10 cellular contexts compared by ENCODE assay signal in genomic region chr12:46524778-46525177, GRCh38.
DNase-seq lines count a peak whose midpoint lies in the region; ATAC-seq lines count a peak whose summit lies in the region.
"Had no signal": no experiment of that assay in that cellular context is flagged by ENCODE, and none has a peak within 500 bp of the region (broad histone marks: within the 10 kb centered on the region; RNA-seq: fewer than 3 reads in every experiment).

No MANE protein-coding gene starts in this region.

- H3K27me3 ChIP-seq in skeletal muscle satellite cell (ENCODE audit: control insufficient read depth, insufficient read depth, low read length) = no peaks in the 10 kb centered on the region

- peak; percentile 20 for DNase-seq in H4 (ENCODE audit: low spot score)
- peak; percentile 92 for DNase-seq in left ventricle myocardium superior
- no peak for DNase-seq in NCI-H345 treated with DMSO at 0.1 percent for 48 hours (lab: John Stamatoyannopoulos, UW; ENCODE audit: unreplicated experiment)
- no peak for DNase-seq in NCI-H1436 treated with DMSO at 0.1 percent for 48 hours (lab: John Stamatoyannopoulos, UW)
- no peak for DNase-seq in NCI-H2081 (lab: John Stamatoyannopoulos, UW)
- DNase-seq: activated B cell treated with CpG ODN at 0.5 μM for 24 hours had no signal

- H3K9me3 Mint-ChIP-seq in activated T-helper 17 cell treated with anti-CD3 and anti-CD28 coated beads, Interleukin-2, amount 50 U/mL, for 72 hours = no peaks in the 10 kb centered on the region

- H3K9me3 ChIP-seq in skeletal muscle satellite cell (replicated peaks; ENCODE audit: low read length) = no peaks in the 10 kb centered on the region

- peak overlapping the region; percentile 78 for H3K4me3 Mint-ChIP-seq in activated T-helper 17 cell treated with anti-CD3 and anti-CD28 coated beads, Interleukin-2, amount 50 U/mL, for 72 hours
- H3K4me3 Mint-ChIP-seq: activated B cell treated with CpG ODN at 0.5 μM for 24 hours had no signal

- no peaks in the 10 kb centered on the region for H3K27me3 Mint-ChIP-seq in activated T-helper 17 cell treated with anti-CD3 and anti-CD28 coated beads, Interleukin-2, amount 50 U/mL, for 72 hours
- H3K27me3 Mint-ChIP-seq: activated B cell treated with CpG ODN at 0.5 μM for 24 hours, IgD-negative memory B cell had no signal

- no peak for ATAC-seq in activated T-helper 17 cell treated with anti-CD3 and anti-CD28 coated beads, Interleukin-2, amount 50 U/mL, for 72 hours (replicated peaks)
- ATAC-seq in left ventricle myocardium superior = peak; percentile 98
- no peak for ATAC-seq in GM21528 (IDR thresholded peaks at IDR 0.05; ENCODE audit: low FRiP score, unreplicated experiment)

- H3K4me3 ChIP-seq in skeletal muscle satellite cell (ENCODE audit: low read length) = peak overlapping the region; percentile 33

- peaks cover 45% of the 10 kb centered on the region for H3K4me1 ChIP-seq in skeletal muscle satellite cell (ENCODE audit: control insufficient read depth, insufficient read depth, low read length)

- H3K36me3 Mint-ChIP-seq in activated T-helper 17 cell treated with anti-CD3 and anti-CD28 coated beads, Interleukin-2, amount 50 U/mL, for 72 hours (ENCODE audit: low read depth) = peaks cover 6% of the 10 kb centered on the region

- peaks cover 19% of the 10 kb centered on the region for H3K4me1 Mint-ChIP-seq in activated T-helper 17 cell treated with anti-CD3 and anti-CD28 coated beads, Interleukin-2, amount 50 U/mL, for 72 hours
- H3K4me1 Mint-ChIP-seq: activated B cell treated with CpG ODN at 0.5 μM for 24 hours had no signal

- intact Hi-C loops in left ventricle myocardium superior (cut with micrococcal nuclease) = loop anchor here (10.0 kb wide), 1 partner anchor 50 kb away; no protein-coding TSS in a partner anchor

- peak overlapping the region; percentile 73 for H3K9ac ChIP-seq in skeletal muscle satellite cell (ENCODE audit: low read depth, low read length)

- H3K4me2 ChIP-seq in skeletal muscle satellite cell (ENCODE audit: low read length) = peak overlapping the region; percentile 58

- H3K27ac Mint-ChIP-seq in activated T-helper 17 cell treated with anti-CD3 and anti-CD28 coated beads, Interleukin-2, amount 50 U/mL, for 72 hours = peak overlapping the region; percentile 92
- H3K27ac Mint-ChIP-seq: activated B cell treated with CpG ODN at 0.5 μM for 24 hours had no signal

- peaks cover 4% of the 10 kb centered on the region for H3K36me3 ChIP-seq in skeletal muscle satellite cell (ENCODE audit: insufficient read depth, low read length)

Comparison
In these comparisons a context has a peak if more than half of its experiments do, and no peak if none do; other contexts are left out.
1. DNase-seq: peak in H4 (single experiment) and left ventricle myocardium superior (single experiment); none in NCI-H345 treated with DMSO at 0.1 percent for 48 hours (single experiment), NCI-H1436 treated with DMSO at 0.1 percent for 48 hours (single experiment) and NCI-H2081 (0 of 2).